ENCODE assay signal across 17 cellular contexts in genomic region chr7:130090745-130091532, GRCh38. TPM values are rescaled to one million over a fixed set of nuclear protein-coding genes. Genes with fewer than 3 reads are reported as not detected.
DNase-seq lines count a peak whose midpoint lies in the region; ATAC-seq and TF ChIP-seq lines count a peak whose summit lies in the region.
"Had no signal": no experiment of that assay in that cellular context is flagged by ENCODE, and none has a peak within 500 bp of the region (broad histone marks: within the 10 kb centered on the region; RNA-seq: fewer than 3 reads in every experiment).

No MANE protein-coding gene starts in this region.

- H3K27me3 Mint-ChIP-seq in activated CD8-positive, alpha-beta T cell treated with anti-CD3 and anti-CD28 coated beads for 36 hours, result no peaks in the 10 kb centered on the region
- H3K27me3 Mint-ChIP-seq in activated CD8-positive, alpha-beta T cell treated with anti-CD3 and anti-CD28 coated beads, Interleukin-2, amount 10 ng/mL, durations not matched to agents 7 days and 5 days (ENCODE audit: low read depth), result no peaks in the 10 kb centered on the region
- H3K27me3 Mint-ChIP-seq in naive B cell, result no peaks in the 10 kb centered on the region
- H3K27me3 Mint-ChIP-seq: activated naive CD8-positive, alpha-beta T cell; CD4-positive, CD25-positive, alpha-beta regulatory T cell had no signal

- DNase-seq in activated CD8-positive, alpha-beta T cell treated with anti-CD3 and anti-CD28 coated beads for 36 hours, result peak; percentile 41
- DNase-seq in activated CD8-positive, alpha-beta T cell treated with anti-CD3 and anti-CD28 coated beads, Interleukin-2, amount 10 ng/mL, durations not matched to agents 7 days and 5 days, result no peak
- DNase-seq in naive B cell, result no peak
- DNase-seq in DMS79 (lab: John Stamatoyannopoulos, UW), result no peak
- DNase-seq: CD4-positive, CD25-positive, alpha-beta regulatory T cell; DMS53; erythroblast; left colon; NCI-H2029; NCI-H526; SHP77; T-helper 1 cell had no signal

- H3K9me3 Mint-ChIP-seq in activated CD8-positive, alpha-beta T cell treated with anti-CD3 and anti-CD28 coated beads for 36 hours, result no peaks in the 10 kb centered on the region
- no peaks in the 10 kb centered on the region for H3K9me3 Mint-ChIP-seq in activated CD8-positive, alpha-beta T cell treated with anti-CD3 and anti-CD28 coated beads, Interleukin-2, amount 10 ng/mL, durations not matched to agents 7 days and 5 days (ENCODE audit: insufficient read depth)
- H3K9me3 Mint-ChIP-seq in naive B cell, result no peaks in the 10 kb centered on the region
- H3K9me3 Mint-ChIP-seq: CD4-positive, CD25-positive, alpha-beta regulatory T cell had no signal

- H3K4me3 Mint-ChIP-seq in activated CD8-positive, alpha-beta T cell treated with anti-CD3 and anti-CD28 coated beads for 36 hours, result no peak overlapping the region
- no peak overlapping the region for H3K4me3 Mint-ChIP-seq in activated CD8-positive, alpha-beta T cell treated with anti-CD3 and anti-CD28 coated beads, Interleukin-2, amount 10 ng/mL, durations not matched to agents 7 days and 5 days
- H3K4me3 Mint-ChIP-seq in naive B cell, result no peak overlapping the region
- H3K4me3 Mint-ChIP-seq: activated naive CD8-positive, alpha-beta T cell; CD4-positive, CD25-positive, alpha-beta regulatory T cell had no signal

- intact Hi-C loops in activated CD8-positive, alpha-beta T cell treated with anti-CD3 and anti-CD28 coated beads for 36 hours (cut with micrococcal nuclease), result no loop called here

- TF ChIP-seq CTCF in activated CD8-positive, alpha-beta T cell treated with anti-CD3 and anti-CD28 coated beads for 36 hours (IDR thresholded peaks at IDR 0.05), result no peak

- H3K36me3 Mint-ChIP-seq in activated CD8-positive, alpha-beta T cell treated with anti-CD3 and anti-CD28 coated beads for 36 hours (ENCODE audit: low read depth), result peaks cover 4% of the 10 kb centered on the region
- H3K36me3 Mint-ChIP-seq in activated CD8-positive, alpha-beta T cell treated with anti-CD3 and anti-CD28 coated beads, Interleukin-2, amount 10 ng/mL, durations not matched to agents 7 days and 5 days (ENCODE audit: low read depth), result no peaks in the 10 kb centered on the region
- H3K36me3 Mint-ChIP-seq in naive B cell, result no peaks in the 10 kb centered on the region

- no peak overlapping the region for H3K27ac Mint-ChIP-seq in activated CD8-positive, alpha-beta T cell treated with anti-CD3 and anti-CD28 coated beads for 36 hours
- H3K27ac Mint-ChIP-seq in activated CD8-positive, alpha-beta T cell treated with anti-CD3 and anti-CD28 coated beads, Interleukin-2, amount 10 ng/mL, durations not matched to agents 7 days and 5 days, result no peak overlapping the region
- peak overlapping the region in 4 of 6 donors; percentile 75 to 91 (median 79) for H3K27ac Mint-ChIP-seq in naive B cell
- H3K27ac Mint-ChIP-seq: activated naive CD8-positive, alpha-beta T cell; CD4-positive, CD25-positive, alpha-beta regulatory T cell had no signal

- peak; percentile 62 for ATAC-seq in activated CD8-positive, alpha-beta T cell treated with anti-CD3 and anti-CD28 coated beads for 36 hours
- ATAC-seq in activated CD8-positive, alpha-beta T cell treated with anti-CD3 and anti-CD28 coated beads, Interleukin-2, amount 10 ng/mL, durations not matched to agents 7 days and 5 days, result no peak
- ATAC-seq in GM19463 (IDR thresholded peaks at IDR 0.05; ENCODE audit: unreplicated experiment) (peak; percentile 59), HG03175 (IDR thresholded peaks at IDR 0.05; ENCODE audit: unreplicated experiment) (peak; percentile 56), naive B cell (ENCODE audit: low read depth in 2 of 2) (no peak), GM21447 (IDR thresholded peaks at IDR 0.05; ENCODE audit: unreplicated experiment) (no peak), HG03095 (IDR thresholded peaks at IDR 0.05; ENCODE audit: unreplicated experiment) (no peak)
- ATAC-seq: left colon had no signal

- peaks cover 22% of the 10 kb centered on the region for H3K4me1 Mint-ChIP-seq in activated CD8-positive, alpha-beta T cell treated with anti-CD3 and anti-CD28 coated beads for 36 hours (ENCODE audit: low read depth)
- H3K4me1 Mint-ChIP-seq in activated CD8-positive, alpha-beta T cell treated with anti-CD3 and anti-CD28 coated beads, Interleukin-2, amount 10 ng/mL, durations not matched to agents 7 days and 5 days (ENCODE audit: low read depth), result no peaks in the 10 kb centered on the region
- H3K4me1 Mint-ChIP-seq in naive B cell, result peaks cover 21 to 52% (median 50%) of the 10 kb centered on the region in 3 donors

- CTCF ChIA-PET in activated CD8-positive, alpha-beta T cell treated with anti-CD3 and anti-CD28 coated beads for 36 hours (lab: Charles Lee), result no interaction called here
- CTCF ChIA-PET in activated CD8-positive, alpha-beta T cell treated with anti-CD3 and anti-CD28 coated beads, Interleukin-2, amount 10 ng/mL, durations not matched to agents 7 days and 5 days (lab: Charles Lee), result interaction anchor here (3.5 kb wide), 1 partner anchor 19 kb away, joined by 8 read pairs; no protein-coding TSS in a partner anchor

- POLR2A ChIA-PET in activated CD8-positive, alpha-beta T cell treated with anti-CD3 and anti-CD28 coated beads for 36 hours (lab: Charles Lee), result no interaction called here
- POLR2A ChIA-PET in activated CD8-positive, alpha-beta T cell treated with anti-CD3 and anti-CD28 coated beads, Interleukin-2, amount 10 ng/mL, durations not matched to agents 7 days and 5 days (lab: Charles Lee), result no interaction called here

RNA-seq across cellular contexts. Expression of gene KLHDC10, which starts 20.6 kb away (rescaled TPM):
- 10 to 100 TPM; 12.8 to 14.3 TPM for total RNA-seq in activated CD8-positive, alpha-beta T cell treated with anti-CD3 and anti-CD28 coated beads for 36 hours
- 10 to 100 TPM; 15.7 to 18.1 TPM for total RNA-seq in activated CD8-positive, alpha-beta T cell treated with anti-CD3 and anti-CD28 coated beads, Interleukin-2, amount 10 ng/mL, durations not matched to agents 7 days and 5 days
- polyA plus RNA-seq in naive B cell (ENCODE audit: low read depth in 6 of 6), result 1 to 10 TPM; 1.4 to 6.5 (median 3.5) TPM

RNA-seq across cellular contexts. Expression of gene ZC3HC1, which starts 39.8 kb away (rescaled TPM):
- total RNA-seq in activated CD8-positive, alpha-beta T cell treated with anti-CD3 and anti-CD28 coated beads for 36 hours, result 10 to 100 TPM; 21.0 to 25.0 TPM
- total RNA-seq in activated CD8-positive, alpha-beta T cell treated with anti-CD3 and anti-CD28 coated beads, Interleukin-2, amount 10 ng/mL, durations not matched to agents 7 days and 5 days, result 10 to 100 TPM; 18.4 to 18.5 TPM
- 10 to 100 TPM in 5 of 6 donors, 1 to 10 TPM in 1; 8.4 to 38.8 (median 11.9) TPM for polyA plus RNA-seq in naive B cell (ENCODE audit: low read depth in 6 of 6)

Comparison
In these comparisons a context has a peak if more than half of its experiments do, and no peak if none do; other contexts are left out.
1. ATAC-seq: peak in activated CD8-positive, alpha-beta T cell treated with anti-CD3 and anti-CD28 coated beads for 36 hours (single experiment), GM19463 (single experiment) and HG03175 (single experiment); none in activated CD8-positive, alpha-beta T cell treated with anti-CD3 and anti-CD28 coated beads, Interleukin-2, amount 10 ng/mL, durations not matched to agents 7 days and 5 days (single experiment), naive B cell (0 of 2), GM21447 (single experiment) and HG03095 (single experiment).
2. H3K27ac Mint-ChIP-seq: peak in naive B cell (4 of 6); none in activated CD8-positive, alpha-beta T cell treated with anti-CD3 and anti-CD28 coated beads for 36 hours (single experiment) and activated CD8-positive, alpha-beta T cell treated with anti-CD3 and anti-CD28 coated beads, Interleukin-2, amount 10 ng/mL, durations not matched to agents 7 days and 5 days (single experiment).